In genomic region chr2:138003411-138003810, GRCh38 we compare ENCODE assay signal across 25 cellular contexts.
"Had no signal": no experiment of that assay in that cellular context is flagged by ENCODE, and none has a peak within 500 bp of the region (broad histone marks: within the 10 kb centered on the region; RNA-seq: fewer than 3 reads in every experiment).

No MANE protein-coding gene starts in this region.

- DNase-seq: dermis blood vessel endothelial cell; effector memory CD4-positive, alpha-beta T cell; erythroblast; esophagus squamous epithelium; foreskin fibroblast; gastrocnemius medialis; head of caudate nucleus; kidney; mesendoderm; midbrain; naive thymus-derived CD8-positive, alpha-beta T cell; nephron progenitor cell; nucleus accumbens; psoas muscle; right cardiac atrium; spleen; stimulated activated CD4-positive, alpha-beta T cell treated with anti-CD3 and anti-CD28 coated beads, Interleukin-4, amount 100 ng/mL, for 4 hours; stimulated activated naive CD8-positive, alpha-beta T cell treated with anti-CD3 and anti-CD28 coated beads, Interleukin-15, Interleukin-2, amounts not matched to agents 100 U/mL and 50 U/mL, for 24 hours; substantia nigra; testis; tibial artery had no signal

- ATAC-seq: gastrocnemius medialis; left lobe of liver; naive thymus-derived CD8-positive, alpha-beta T cell; psoas muscle; right cardiac atrium; stimulated activated memory B cell treated with anti-CD40 and anti-IgM and Interleukin-4, amounts not matched to agents 10 μg/mL and 1 μg/mL and 100 μg/mL, for 72 hours; stimulated activated naive CD8-positive, alpha-beta T cell treated with anti-CD3 and anti-CD28 coated beads, Interleukin-15, Interleukin-2, amounts not matched to agents 100 U/mL and 50 U/mL, for 24 hours had no signal

- H3K4me3 ChIP-seq: coronary artery, esophagus squamous epithelium, gastrocnemius medialis, psoas muscle, skin epidermis, spleen, testis, tibial artery had no signal
